In genomic region chr1:214318956-214319355, GRCh38 we compare ENCODE assay signal across 1 cellular context.
TF ChIP-seq lines count a peak whose summit lies in the region.

No MANE protein-coding gene starts in this region.

TF ChIP-seq in HepG2, 621 proteins besides CTCF, POLR2A, EP300 and RAD21 (continued from another document and continues in another):
- TF ChIP-seq ZNF142 (CRISPR knock-in tag; IDR thresholded peaks at IDR 0.05) (no peak), ZNF367 (CRISPR knock-in tag; IDR thresholded peaks at IDR 0.05; ENCODE audit: borderline replicate concordance) (no peak), HHEX (CRISPR knock-in tag; IDR thresholded peaks at IDR 0.05) (no peak), ISL2 (CRISPR knock-in tag; IDR thresholded peaks at IDR 0.05) (0 out of 2 replicates have a peak, but pooled peaks have one; percentile 6), MTF2 (CRISPR knock-in tag; IDR thresholded peaks at IDR 0.05; ENCODE audit: borderline replicate concordance) (no peak), ZMAT3 (CRISPR knock-in tag; conservative IDR thresholded peaks at IDR 0.05) (no peak), ZNF513 (CRISPR knock-in tag; conservative IDR thresholded peaks at IDR 0.05) (no peak), ZFP41 (CRISPR knock-in tag; IDR thresholded peaks at IDR 0.05; ENCODE audit: borderline replicate concordance) (no peak), NCOA2 (CRISPR knock-in tag; IDR thresholded peaks at IDR 0.05) (peak; percentile 65), SRF (IDR thresholded peaks at IDR 0.05; ENCODE audit: low read depth, low read length) (no peak), PHB2 (IDR thresholded peaks at IDR 0.05; ENCODE audit: partially characterized antibody) (no peak), NFRKB (IDR thresholded peaks at IDR 0.05) (no peak), RXRA (CRISPR knock-in tag; IDR thresholded peaks at IDR 0.05) (peak; percentile 15; the same call in 1 of the 2 replicates), E2F1 (CRISPR knock-in tag; IDR thresholded peaks at IDR 0.05) (no peak), ZNF607 (CRISPR knock-in tag; IDR thresholded peaks at IDR 0.05; ENCODE audit: borderline replicate concordance) (no peak), EZH2 (conservative IDR thresholded peaks at IDR 0.05; ENCODE audit: low read depth, low read length) (no peak), ZNF546 (CRISPR knock-in tag; conservative IDR thresholded peaks at IDR 0.05) (no peak), ZNF317 (CRISPR knock-in tag; IDR thresholded peaks at IDR 0.05) (peak; percentile 41; the same call in 1 of the 2 replicates), ZNF354B (CRISPR knock-in tag; IDR thresholded peaks at IDR 0.05) (no peak), ZNF782 (CRISPR knock-in tag; IDR thresholded peaks at IDR 0.05; ENCODE audit: borderline replicate concordance) (no peak), ZNF709 (CRISPR knock-in tag; IDR thresholded peaks at IDR 0.05) (no peak), SIN3B (IDR thresholded peaks at IDR 0.05; ENCODE audit: low read length) (no peak), NR3C1 (CRISPR knock-in tag; IDR thresholded peaks at IDR 0.05) (no peak), ZNF784 (CRISPR knock-in tag; IDR thresholded peaks at IDR 0.05; ENCODE audit: borderline replicate concordance) (no peak), FOSL2 (CRISPR knock-in tag; IDR thresholded peaks at IDR 0.05) (peak; percentile 43; the same call in 1 of the 2 replicates), FIP1L1 (IDR thresholded peaks at IDR 0.05; ENCODE audit: borderline replicate concordance, insufficient read depth, low read depth, low read length) (no peak), ZNF570 (CRISPR knock-in tag; IDR thresholded peaks at IDR 0.05; ENCODE audit: borderline replicate concordance) (no peak), ZNF879 (CRISPR knock-in tag; IDR thresholded peaks at IDR 0.05) (no peak), RXRB (CRISPR knock-in tag; IDR thresholded peaks at IDR 0.05; ENCODE audit: borderline replicate concordance) (peak; percentile 51; the same call in 1 of the 2 replicates), ZNF251 (CRISPR knock-in tag; IDR thresholded peaks at IDR 0.05) (no peak), SCMH1 (CRISPR knock-in tag; IDR thresholded peaks at IDR 0.05; ENCODE audit: borderline replicate concordance) (no peak), ZNF335 (CRISPR knock-in tag; IDR thresholded peaks at IDR 0.05) (no peak), ZNF720 (CRISPR knock-in tag; IDR thresholded peaks at IDR 0.05) (no peak), POLR2AphosphoS5 (IDR thresholded peaks at IDR 0.05; ENCODE audit: low read depth, low read length) (0 out of 2 replicates have a peak, but pooled peaks have one; percentile 17), SETDB1 (CRISPR knock-in tag; IDR thresholded peaks at IDR 0.05; ENCODE audit: borderline replicate concordance) (no peak), FOXA3 (CRISPR knock-in tag; IDR thresholded peaks at IDR 0.05) (peak; percentile 45; the same call in 1 of the 2 replicates), GLI4 (CRISPR knock-in tag; IDR thresholded peaks at IDR 0.05; ENCODE audit: borderline replicate concordance) (no peak), ZSCAN9 (CRISPR knock-in tag; IDR thresholded peaks at IDR 0.05; ENCODE audit: borderline replicate concordance) (no peak), SIN3A (IDR thresholded peaks at IDR 0.05; ENCODE audit: borderline replicate concordance, low read depth, low read length) (no peak), HDAC6 (IDR thresholded peaks at IDR 0.05; ENCODE audit: low read depth, low read length) (no peak), RBM22 (optimal IDR thresholded peaks at IDR 0.05; ENCODE audit: low read length) (peak; percentile 72), ZNF138 (CRISPR knock-in tag; IDR thresholded peaks at IDR 0.05; ENCODE audit: low read depth) (no peak), ZNF577 (CRISPR knock-in tag; IDR thresholded peaks at IDR 0.05; ENCODE audit: borderline replicate concordance, low read depth) (no peak), ETV6 (CRISPR knock-in tag; conservative IDR thresholded peaks at IDR 0.05) (no peak)
- TF ChIP-seq, protein P1, sequence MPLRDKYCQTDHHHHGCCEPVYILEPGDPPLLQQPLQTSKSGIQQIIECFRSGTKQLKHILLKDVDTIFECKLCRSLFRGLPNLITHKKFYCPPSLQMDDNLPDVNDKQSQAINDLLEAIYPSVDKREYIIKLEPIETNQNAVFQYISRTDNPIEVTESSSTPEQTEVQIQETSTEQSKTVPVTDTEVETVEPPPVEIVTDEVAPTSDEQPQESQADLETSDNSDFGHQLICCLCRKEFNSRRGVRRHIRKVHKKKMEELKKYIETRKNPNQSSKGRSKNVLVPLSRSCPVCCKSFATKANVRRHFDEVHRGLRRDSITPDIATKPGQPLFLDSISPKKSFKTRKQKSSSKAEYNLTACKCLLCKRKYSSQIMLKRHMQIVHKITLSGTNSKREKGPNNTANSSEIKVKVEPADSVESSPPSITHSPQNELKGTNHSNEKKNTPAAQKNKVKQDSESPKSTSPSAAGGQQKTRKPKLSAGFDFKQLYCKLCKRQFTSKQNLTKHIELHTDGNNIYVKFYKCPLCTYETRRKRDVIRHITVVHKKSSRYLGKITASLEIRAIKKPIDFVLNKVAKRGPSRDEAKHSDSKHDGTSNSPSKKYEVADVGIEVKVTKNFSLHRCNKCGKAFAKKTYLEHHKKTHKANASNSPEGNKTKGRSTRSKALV (CRISPR knock-in tag; IDR thresholded peaks at IDR 0.05): no peak
- TF ChIP-seq, protein P2, sequence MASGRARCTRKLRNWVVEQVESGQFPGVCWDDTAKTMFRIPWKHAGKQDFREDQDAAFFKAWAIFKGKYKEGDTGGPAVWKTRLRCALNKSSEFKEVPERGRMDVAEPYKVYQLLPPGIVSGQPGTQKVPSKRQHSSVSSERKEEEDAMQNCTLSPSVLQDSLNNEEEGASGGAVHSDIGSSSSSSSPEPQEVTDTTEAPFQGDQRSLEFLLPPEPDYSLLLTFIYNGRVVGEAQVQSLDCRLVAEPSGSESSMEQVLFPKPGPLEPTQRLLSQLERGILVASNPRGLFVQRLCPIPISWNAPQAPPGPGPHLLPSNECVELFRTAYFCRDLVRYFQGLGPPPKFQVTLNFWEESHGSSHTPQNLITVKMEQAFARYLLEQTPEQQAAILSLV (CRISPR knock-in tag; IDR thresholded peaks at IDR 0.05; ENCODE audit: borderline replicate concordance): no peak
- TF ChIP-seq, protein P3, sequence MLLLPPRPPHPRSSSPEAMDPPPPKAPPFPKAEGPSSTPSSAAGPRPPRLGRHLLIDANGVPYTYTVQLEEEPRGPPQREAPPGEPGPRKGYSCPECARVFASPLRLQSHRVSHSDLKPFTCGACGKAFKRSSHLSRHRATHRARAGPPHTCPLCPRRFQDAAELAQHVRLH (CRISPR knock-in tag; IDR thresholded peaks at IDR 0.05; ENCODE audit: borderline replicate concordance, low read depth): no peak
- TF ChIP-seq, protein P4, sequence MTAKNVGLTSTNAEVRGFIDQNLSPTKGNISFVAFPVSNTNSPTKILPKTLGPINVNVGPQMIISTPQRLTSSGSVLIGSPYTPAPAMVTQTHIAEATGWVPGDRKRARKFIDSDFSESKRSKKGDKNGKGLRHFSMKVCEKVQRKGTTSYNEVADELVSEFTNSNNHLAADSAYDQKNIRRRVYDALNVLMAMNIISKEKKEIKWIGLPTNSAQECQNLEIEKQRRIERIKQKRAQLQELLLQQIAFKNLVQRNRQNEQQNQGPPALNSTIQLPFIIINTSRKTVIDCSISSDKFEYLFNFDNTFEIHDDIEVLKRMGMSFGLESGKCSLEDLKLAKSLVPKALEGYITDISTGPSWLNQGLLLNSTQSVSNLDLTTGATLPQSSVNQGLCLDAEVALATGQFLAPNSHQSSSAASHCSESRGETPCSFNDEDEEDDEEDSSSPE (CRISPR knock-in tag; IDR thresholded peaks at IDR 0.05): no peak
- TF ChIP-seq, protein P5, sequence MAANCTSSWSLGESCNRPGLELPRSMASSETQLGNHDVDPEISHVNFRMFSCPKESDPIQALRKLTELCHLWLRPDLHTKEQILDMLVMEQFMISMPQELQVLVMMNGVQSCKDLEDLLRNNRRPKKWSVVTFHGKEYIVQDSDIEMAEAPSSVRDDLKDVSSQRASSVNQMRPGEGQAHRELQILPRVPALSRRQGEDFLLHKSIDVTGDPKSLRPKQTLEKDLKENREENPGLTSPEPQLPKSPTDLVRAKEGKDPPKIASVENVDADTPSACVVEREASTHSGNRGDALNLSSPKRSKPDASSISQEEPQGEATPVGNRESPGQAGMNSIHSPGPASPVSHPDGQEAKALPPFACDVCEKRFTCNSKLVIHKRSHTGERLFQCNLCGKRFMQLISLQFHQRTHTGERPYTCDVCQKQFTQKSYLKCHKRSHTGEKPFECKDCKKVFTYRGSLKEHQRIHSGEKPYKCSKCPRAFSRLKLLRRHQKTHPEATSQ (CRISPR knock-in tag; IDR thresholded peaks at IDR 0.05; ENCODE audit: borderline replicate concordance): no peak
- TF ChIP-seq, protein P6, sequence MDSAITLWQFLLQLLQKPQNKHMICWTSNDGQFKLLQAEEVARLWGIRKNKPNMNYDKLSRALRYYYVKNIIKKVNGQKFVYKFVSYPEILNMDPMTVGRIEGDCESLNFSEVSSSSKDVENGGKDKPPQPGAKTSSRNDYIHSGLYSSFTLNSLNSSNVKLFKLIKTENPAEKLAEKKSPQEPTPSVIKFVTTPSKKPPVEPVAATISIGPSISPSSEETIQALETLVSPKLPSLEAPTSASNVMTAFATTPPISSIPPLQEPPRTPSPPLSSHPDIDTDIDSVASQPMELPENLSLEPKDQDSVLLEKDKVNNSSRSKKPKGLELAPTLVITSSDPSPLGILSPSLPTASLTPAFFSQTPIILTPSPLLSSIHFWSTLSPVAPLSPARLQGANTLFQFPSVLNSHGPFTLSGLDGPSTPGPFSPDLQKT (CRISPR knock-in tag; IDR thresholded peaks at IDR 0.05; ENCODE audit: borderline replicate concordance): no peak
- TF ChIP-seq, protein P7, sequence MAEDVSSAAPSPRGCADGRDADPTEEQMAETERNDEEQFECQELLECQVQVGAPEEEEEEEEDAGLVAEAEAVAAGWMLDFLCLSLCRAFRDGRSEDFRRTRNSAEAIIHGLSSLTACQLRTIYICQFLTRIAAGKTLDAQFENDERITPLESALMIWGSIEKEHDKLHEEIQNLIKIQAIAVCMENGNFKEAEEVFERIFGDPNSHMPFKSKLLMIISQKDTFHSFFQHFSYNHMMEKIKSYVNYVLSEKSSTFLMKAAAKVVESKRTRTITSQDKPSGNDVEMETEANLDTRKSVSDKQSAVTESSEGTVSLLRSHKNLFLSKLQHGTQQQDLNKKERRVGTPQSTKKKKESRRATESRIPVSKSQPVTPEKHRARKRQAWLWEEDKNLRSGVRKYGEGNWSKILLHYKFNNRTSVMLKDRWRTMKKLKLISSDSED (CRISPR knock-in tag; IDR thresholded peaks at IDR 0.05): no peak
